ENCODE assay signal across 8 cellular contexts in genomic region chr14:92793709-92794546, GRCh38. TPM values are rescaled to one million over a fixed set of nuclear protein-coding genes. Genes with fewer than 3 reads are reported as not detected.
DNase-seq lines count a peak whose midpoint lies in the region; ATAC-seq and TF ChIP-seq lines count a peak whose summit lies in the region.

A gene with protein sequence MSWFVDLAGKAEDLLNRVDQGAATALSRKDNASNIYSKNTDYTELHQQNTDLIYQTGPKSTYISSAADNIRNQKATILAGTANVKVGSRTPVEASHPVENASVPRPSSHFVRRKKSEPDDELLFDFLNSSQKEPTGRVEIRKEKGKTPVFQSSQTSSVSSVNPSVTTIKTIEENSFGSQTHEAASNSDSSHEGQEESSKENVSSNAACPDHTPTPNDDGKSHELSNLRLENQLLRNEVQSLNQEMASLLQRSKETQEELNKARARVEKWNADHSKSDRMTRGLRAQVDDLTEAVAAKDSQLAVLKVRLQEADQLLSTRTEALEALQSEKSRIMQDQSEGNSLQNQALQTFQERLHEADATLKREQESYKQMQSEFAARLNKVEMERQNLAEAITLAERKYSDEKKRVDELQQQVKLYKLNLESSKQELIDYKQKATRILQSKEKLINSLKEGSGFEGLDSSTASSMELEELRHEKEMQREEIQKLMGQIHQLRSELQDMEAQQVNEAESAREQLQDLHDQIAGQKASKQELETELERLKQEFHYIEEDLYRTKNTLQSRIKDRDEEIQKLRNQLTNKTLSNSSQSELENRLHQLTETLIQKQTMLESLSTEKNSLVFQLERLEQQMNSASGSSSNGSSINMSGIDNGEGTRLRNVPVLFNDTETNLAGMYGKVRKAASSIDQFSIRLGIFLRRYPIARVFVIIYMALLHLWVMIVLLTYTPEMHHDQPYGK (plus strand): TSS chr14:92794305. CDS start chr14:92797438, 3,133 bp downstream.

- H3K36me3 ChIP-seq in lung (ENCODE audit: control insufficient read depth in 2 of 2, insufficient read depth in 2 of 2, low read length in 2 of 2), result peaks cover 6 to 9% of the 10 kb centered on the region in 2 donors

- H3K4me3 ChIP-seq in lung, result peak within 1 kb of the TSS; percentile 99

- H3K27ac ChIP-seq in lung (ENCODE audit: low read depth in 1 of 2, low read length in 1 of 2), result peak within 1 kb of the TSS; percentile 88 to 94

- 0 to 1% methylated on average over 62 to 71 of the region's 71 CpGs for WGBS in lung, 2 donors

- H3K4me1 ChIP-seq in lung (ENCODE audit: control insufficient read depth in 2 of 2, insufficient read depth in 2 of 2, low read length in 2 of 2), result peaks cover 0 to 7% of the 10 kb centered on the region in 2 donors

- DNase-seq in CMK (ENCODE audit: low read depth) (peak; percentile 95), GM20000 (ENCODE audit: low spot score) (peak; percentile 94), HT-29 (ENCODE audit: low spot score) (peak; percentile 94), NOMO-1 (lab: John Stamatoyannopoulos, UW; ENCODE audit: unreplicated experiment in 2 of 2) (peak; percentile 95 to 96), lung (ENCODE audit: low spot score) (peak; percentile 96)
- DNase-seq in effector CD8-positive, alpha-beta T cell (lab: John Stamatoyannopoulos, UW), result peak; percentile 96
- DNase-seq in stimulated activated CD4-positive, alpha-beta T cell treated with anti-CD3 and anti-CD28 coated beads, TNF-alpha, amount 100 ng/mL, for 4 hours (ENCODE audit: low read depth in 3 of 3), result peak; percentile 94 to 98 (median 96)

- ATAC-seq in lung (ENCODE audit: insufficient read depth, low FRiP score), result peak; percentile 98

- TF ChIP-seq CTCF in GM20000 (IDR thresholded peaks at IDR 0.05; ENCODE audit: extremely low read depth, missing control alignments), result no peak
- peak; percentile 14 for TF ChIP-seq CTCF in lung (IDR thresholded peaks at IDR 0.05; ENCODE audit: control extremely low read depth, extremely low read depth)

- CTCF ChIA-PET in activated CD8-positive, alpha-beta memory T cell treated with anti-CD3 and anti-CD28 coated beads for 36 hours (lab: Charles Lee), result interaction anchor here (0.8 kb wide), 1 partner anchor 65 kb away, joined by 4 read pairs; no protein-coding TSS in a partner anchor

- H3K9me3 ChIP-seq in lung (ENCODE audit: control insufficient read depth in 2 of 2, insufficient read depth in 1 of 2, low read length in 1 of 2), result no peaks in the 10 kb centered on the region

- POLR2A ChIA-PET in activated CD8-positive, alpha-beta memory T cell treated with anti-CD3 and anti-CD28 coated beads for 36 hours (lab: Charles Lee), result no interaction called here

- no peaks in the 10 kb centered on the region for H3K27me3 ChIP-seq in lung (ENCODE audit: control insufficient read depth, insufficient read depth)

RNA-seq across cellular contexts. Expression of the gene that starts here (rescaled TPM):
- 7.3 and 8.3 TPM in 2 replicates for total RNA-seq in HT-29 (2014; rRNA removed; shearing (Covaris generic))
- 10 to 100 TPM; 16.2 to 17.2 TPM for total RNA-seq in activated CD8-positive, alpha-beta memory T cell treated with anti-CD3 and anti-CD28 coated beads for 36 hours
- total RNA-seq in lung, result 10 to 100 TPM; 33.0 to 35.0 TPM
- 10 to 100 TPM; 26.9 to 36.9 TPM for polyA plus RNA-seq in lung

Comparison
In these comparisons a context has a peak if more than half of its experiments do, and no peak if none do; other contexts are left out.
1. Peak in every context shown above with its lines: DNase-seq, ATAC-seq, H3K4me3 ChIP-seq and H3K27ac ChIP-seq.